Comparison of ENCODE assay signal across 24 cellular contexts in the genomic region with DNA sequence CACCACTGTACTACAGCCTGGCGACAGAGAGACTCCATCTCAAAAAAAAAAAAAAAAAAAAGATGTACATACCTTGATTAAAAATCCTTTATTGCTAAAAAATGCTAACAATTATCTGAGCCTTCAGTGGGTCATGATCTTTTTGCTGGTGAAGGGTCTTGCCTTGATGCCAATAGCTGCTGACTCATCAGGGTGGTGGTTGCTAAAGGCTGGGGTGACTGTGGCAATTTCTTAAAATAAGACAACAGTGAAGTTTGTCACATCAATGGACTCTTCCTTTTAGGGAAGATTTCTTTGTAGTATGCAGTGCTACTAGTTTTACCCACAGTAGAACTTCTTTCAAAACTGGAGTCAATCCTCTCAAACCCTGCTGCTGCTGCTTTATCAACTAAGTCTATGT.
"Had no signal": no experiment of that assay in that cellular context is flagged by ENCODE, and none has a peak within 500 bp of the region (broad histone marks: within the 10 kb centered on the region; RNA-seq: fewer than 3 reads in every experiment).

No MANE protein-coding gene starts in this region.

- H3K4me3 ChIP-seq: adrenal gland, SK-N-MC had no signal

- ATAC-seq: activated CD4-positive, alpha-beta T cell treated with anti-CD3 and anti-CD28 coated beads for 36 hours; activated T-helper 17 cell treated with anti-CD3 and anti-CD28 coated beads, Interleukin-2, amount 50 U/mL, for 72 hours; T-cell had no signal

- H3K4me3 Mint-ChIP-seq: activated CD4-positive, alpha-beta memory T cell treated with anti-CD3 and anti-CD28 coated beads, Interleukin-2, amount 10 ng/mL, durations not matched to agents 7 days and 5 days; activated CD4-positive, alpha-beta T cell treated with anti-CD3 and anti-CD28 coated beads for 36 hours; activated naive CD4-positive, alpha-beta T cell treated with anti-CD3 and anti-CD28 coated beads, Interleukin-2, amount 10 ng/mL, durations not matched to agents 7 days and 5 days; activated naive CD8-positive, alpha-beta T cell treated with anti-CD3 and anti-CD28 coated beads for 36 hours; activated T-helper 17 cell treated with anti-CD3 and anti-CD28 coated beads, Interleukin-2, amount 50 U/mL, for 72 hours; T-cell had no signal

- DNase-seq: activated CD4-positive, alpha-beta memory T cell treated with anti-CD3 and anti-CD28 coated beads, Interleukin-2, amount 10 ng/mL, durations not matched to agents 7 days and 5 days; activated CD4-positive, alpha-beta T cell treated with anti-CD3 and anti-CD28 coated beads for 36 hours; activated CD4-positive, alpha-beta T cell treated with anti-CD3 and anti-CD28 coated beads, Interleukin-2, amount 50 U/mL, for 1 hour; activated gamma-delta T cell; activated naive CD4-positive, alpha-beta T cell treated with anti-CD3 and anti-CD28 coated beads, Interleukin-2, amount 10 ng/mL, durations not matched to agents 7 days and 5 days; activated naive CD8-positive, alpha-beta T cell treated with anti-CD3 and anti-CD28 coated beads for 36 hours; activated T-cell treated with anti-CD3 and anti-CD28 coated beads for 4 hours; activated T-cell treated with anti-CD3 and anti-CD28 coated beads, Interleukin-2, amount 50 U/mL, for 48 hours; adrenal gland; anterior cingulate cortex; cerebellar nuclear complex; Karpas-422; NCI-H1105 treated with DMSO at 0.1 percent for 48 hours; NCI-H1436 treated with DMSO at 0.1 percent for 48 hours; NCI-H187; NCI-H2081; NCI-H446; NCI-H524; SHP77; T-cell; T-helper 2 cell; WERI-Rb-1 had no signal

- H3K27me3 ChIP-seq: adrenal gland had no signal

- H3K27ac Mint-ChIP-seq: activated CD4-positive, alpha-beta memory T cell treated with anti-CD3 and anti-CD28 coated beads, Interleukin-2, amount 10 ng/mL, durations not matched to agents 7 days and 5 days; activated CD4-positive, alpha-beta T cell treated with anti-CD3 and anti-CD28 coated beads for 36 hours; activated naive CD4-positive, alpha-beta T cell treated with anti-CD3 and anti-CD28 coated beads, Interleukin-2, amount 10 ng/mL, durations not matched to agents 7 days and 5 days; activated naive CD8-positive, alpha-beta T cell treated with anti-CD3 and anti-CD28 coated beads for 36 hours; activated T-helper 17 cell treated with anti-CD3 and anti-CD28 coated beads, Interleukin-2, amount 50 U/mL, for 72 hours; T-cell had no signal

- H3K4me1 Mint-ChIP-seq: activated CD4-positive, alpha-beta memory T cell treated with anti-CD3 and anti-CD28 coated beads, Interleukin-2, amount 10 ng/mL, durations not matched to agents 7 days and 5 days had no signal

- H3K36me3 ChIP-seq: adrenal gland, WERI-Rb-1 had no signal

- H3K36me3 Mint-ChIP-seq: activated naive CD4-positive, alpha-beta T cell treated with anti-CD3 and anti-CD28 coated beads, Interleukin-2, amount 10 ng/mL, durations not matched to agents 7 days and 5 days; activated naive CD8-positive, alpha-beta T cell treated with anti-CD3 and anti-CD28 coated beads for 36 hours; T-cell had no signal

- H3K9me3 Mint-ChIP-seq: activated naive CD8-positive, alpha-beta T cell treated with anti-CD3 and anti-CD28 coated beads for 36 hours had no signal

- H3K4me1 ChIP-seq: adrenal gland had no signal

- H3K27ac ChIP-seq: adrenal gland, SK-N-MC, WERI-Rb-1 had no signal

- H3K9me3 ChIP-seq: adrenal gland had no signal
